ENCODE assay signal across 10 cellular contexts in genomic region chr1:202599669-202600431, GRCh38.
DNase-seq lines count a peak whose midpoint lies in the region; ATAC-seq and TF ChIP-seq lines count a peak whose summit lies in the region.
"Had no signal": no experiment of that assay in that cellular context is flagged by ENCODE, and none has a peak within 500 bp of the region (broad histone marks: within the 10 kb centered on the region; RNA-seq: fewer than 3 reads in every experiment).

No MANE protein-coding gene starts in this region.

- H3K9me3 Mint-ChIP-seq in chondrocyte (ENCODE audit: low read depth), result no peaks in the 10 kb centered on the region
- H3K9me3 Mint-ChIP-seq: activated naive CD4-positive, alpha-beta T cell treated with anti-CD3 and anti-CD28 coated beads, Interleukin-2, amount 50 U/mL, for 24 hours; CD4-positive, alpha-beta memory T cell had no signal

- intact Hi-C loops in stomach (cut with DNase I; ENCODE audit: low total_unique reads), result no loop called here

- TF ChIP-seq RAD21 in liver (IDR thresholded peaks at IDR 0.05), result peak; percentile 71 to 83

- H3K4me1 Mint-ChIP-seq in chondrocyte (ENCODE audit: low read depth), result peaks cover 4% of the 10 kb centered on the region
- H3K4me1 Mint-ChIP-seq: activated naive CD4-positive, alpha-beta T cell treated with anti-CD3 and anti-CD28 coated beads, Interleukin-2, amount 50 U/mL, for 24 hours; CD4-positive, alpha-beta memory T cell had no signal

- no peak for TF ChIP-seq EP300 in stomach (IDR thresholded peaks at IDR 0.05)

- peaks cover 4% of the 10 kb centered on the region for H3K36me3 Mint-ChIP-seq in chondrocyte (ENCODE audit: low read depth)

- no peak overlapping the region for H3K4me3 Mint-ChIP-seq in chondrocyte (ENCODE audit: unreplicated experiment)
- H3K4me3 Mint-ChIP-seq: activated naive CD4-positive, alpha-beta T cell treated with anti-CD3 and anti-CD28 coated beads, Interleukin-2, amount 50 U/mL, for 24 hours; CD4-positive, alpha-beta memory T cell had no signal

- no peak for TF ChIP-seq POLR2A in stomach (IDR thresholded peaks at IDR 0.05)

- 63% methylated on average over 16 of the region's 16 CpGs for WGBS in liver
- WGBS in stomach, 5 donors, result 45 to 69% (median 49%) methylated on average over 10 to 16 of the region's 16 CpGs

- H3K4me1 ChIP-seq in liver (ENCODE audit: control insufficient read depth in 4 of 4, insufficient read depth in 4 of 4, low read length in 3 of 4) (no peaks in the 10 kb centered on the region), stomach (peaks cover 0 to 7% (median 3%) of the 10 kb centered on the region in 4 donors)

- ATAC-seq in HG02623 (IDR thresholded peaks at IDR 0.05; ENCODE audit: unreplicated experiment), result no peak

- no peak overlapping the region for H3K27ac ChIP-seq in liver (ENCODE audit: low read depth in 1 of 2, low read length in 2 of 2)
- H3K27ac ChIP-seq in stomach, result peak overlapping the region in 3 of 5 donors; percentile 28 to 52 (median 29)

- no peak overlapping the region for H3K9ac ChIP-seq in liver (ENCODE audit: low read depth in 1 of 2, low read length in 2 of 2)

- TF ChIP-seq CTCF in chondrocyte (IDR thresholded peaks at IDR 0.05) (peak; percentile 89), liver (IDR thresholded peaks at IDR 0.05; ENCODE audit: low read depth, low read length, missing input control) (peak; percentile 47), stomach (IDR thresholded peaks at IDR 0.05) (peak in 5 of 7 experiments; percentile 50 to 60 (median 53))

- H3K27ac Mint-ChIP-seq in chondrocyte (ENCODE audit: unreplicated experiment), result peak overlapping the region; percentile 28

- DNase-seq in NCI-H526 (lab: John Stamatoyannopoulos, UW), result peak; percentile 25 to 58
- no peak for DNase-seq in NCI-H526 treated with DMSO at 0.1 percent for 48 hours (lab: John Stamatoyannopoulos, UW)
- DNase-seq in HT1080 (ENCODE audit: low read depth), result peak; percentile 62
- DNase-seq in RKO (ENCODE audit: low spot score), result peak; percentile 81
- DNase-seq in chondrocyte (ENCODE audit: low spot score), result no peak
- DNase-seq in stomach, result peak; percentile 37

- H3K4me3 ChIP-seq in liver (ENCODE audit: low read depth in 1 of 3, low read length in 3 of 3), result no peak overlapping the region
- H3K4me3 ChIP-seq in stomach, result no peak overlapping the region

- H3K9me3 ChIP-seq in liver (ENCODE audit: control insufficient read depth in 4 of 4, low read length in 3 of 4), result no peaks in the 10 kb centered on the region
- no peaks in the 10 kb centered on the region for H3K9me3 ChIP-seq in stomach

- peaks cover 11% of the 10 kb centered on the region for H3K27me3 Mint-ChIP-seq in chondrocyte (ENCODE audit: low read depth)
- H3K27me3 Mint-ChIP-seq: activated naive CD4-positive, alpha-beta T cell treated with anti-CD3 and anti-CD28 coated beads, Interleukin-2, amount 50 U/mL, for 24 hours; CD4-positive, alpha-beta memory T cell had no signal

- H3K36me3 ChIP-seq in liver (ENCODE audit: control insufficient read depth in 4 of 4, insufficient read depth in 3 of 4, low read depth in 1 of 4, low read length in 3 of 4) (peaks cover 0 to 4% (median under 1%) of the 10 kb centered on the region in 4 donors), stomach (peaks cover 5 to 32% (median 28%) of the 10 kb centered on the region in 4 donors)

- H3K27me3 ChIP-seq in liver (ENCODE audit: control insufficient read depth in 4 of 4, insufficient read depth in 4 of 4, low read length in 3 of 4) (no peaks in the 10 kb centered on the region), stomach (no peaks in the 10 kb centered on the region)

TF ChIP-seq in liver, 16 proteins besides CTCF, POLR2A, EP300 and RAD21:
- TF ChIP-seq ZBTB33 (IDR thresholded peaks at IDR 0.05), result no peak
- TF ChIP-seq ATF3 (IDR thresholded peaks at IDR 0.05), result no peak
- no peak for TF ChIP-seq FOXA2 (IDR thresholded peaks at IDR 0.05)
- TF ChIP-seq RXRA (IDR thresholded peaks at IDR 0.05), result no peak
- TF ChIP-seq HNF4A (conservative IDR thresholded peaks at IDR 0.05), result no peak
- no peak for TF ChIP-seq REST (IDR thresholded peaks at IDR 0.05)
- no peak for TF ChIP-seq YY1 (IDR thresholded peaks at IDR 0.05)
- TF ChIP-seq EGR1 (IDR thresholded peaks at IDR 0.05; ENCODE audit: low read depth in 2 of 2), result no peak
- TF ChIP-seq FOXA1 (IDR thresholded peaks at IDR 0.05), result no peak
- TF ChIP-seq JUND (IDR thresholded peaks at IDR 0.05), result no peak
- no peak for TF ChIP-seq MAX (IDR thresholded peaks at IDR 0.05)
- no peak for TF ChIP-seq SP1 (IDR thresholded peaks at IDR 0.05)

Comparison
In these comparisons a context has a peak if more than half of its experiments do, and no peak if none do; other contexts are left out.
1. DNase-seq: peak in NCI-H526 (2 of 2), HT1080 (single experiment), RKO (single experiment) and stomach (single experiment); none in NCI-H526 treated with DMSO at 0.1 percent for 48 hours (single experiment) and chondrocyte (single experiment).
2. H3K27ac ChIP-seq: peak in stomach (3 of 5); none in liver (0 of 2).
3. Peak in every context shown above with its lines, with median percentiles within 50 percentile points of each other: CTCF ChIP-seq.